8 cellular contexts compared by ENCODE assay signal in the genomic region with DNA sequence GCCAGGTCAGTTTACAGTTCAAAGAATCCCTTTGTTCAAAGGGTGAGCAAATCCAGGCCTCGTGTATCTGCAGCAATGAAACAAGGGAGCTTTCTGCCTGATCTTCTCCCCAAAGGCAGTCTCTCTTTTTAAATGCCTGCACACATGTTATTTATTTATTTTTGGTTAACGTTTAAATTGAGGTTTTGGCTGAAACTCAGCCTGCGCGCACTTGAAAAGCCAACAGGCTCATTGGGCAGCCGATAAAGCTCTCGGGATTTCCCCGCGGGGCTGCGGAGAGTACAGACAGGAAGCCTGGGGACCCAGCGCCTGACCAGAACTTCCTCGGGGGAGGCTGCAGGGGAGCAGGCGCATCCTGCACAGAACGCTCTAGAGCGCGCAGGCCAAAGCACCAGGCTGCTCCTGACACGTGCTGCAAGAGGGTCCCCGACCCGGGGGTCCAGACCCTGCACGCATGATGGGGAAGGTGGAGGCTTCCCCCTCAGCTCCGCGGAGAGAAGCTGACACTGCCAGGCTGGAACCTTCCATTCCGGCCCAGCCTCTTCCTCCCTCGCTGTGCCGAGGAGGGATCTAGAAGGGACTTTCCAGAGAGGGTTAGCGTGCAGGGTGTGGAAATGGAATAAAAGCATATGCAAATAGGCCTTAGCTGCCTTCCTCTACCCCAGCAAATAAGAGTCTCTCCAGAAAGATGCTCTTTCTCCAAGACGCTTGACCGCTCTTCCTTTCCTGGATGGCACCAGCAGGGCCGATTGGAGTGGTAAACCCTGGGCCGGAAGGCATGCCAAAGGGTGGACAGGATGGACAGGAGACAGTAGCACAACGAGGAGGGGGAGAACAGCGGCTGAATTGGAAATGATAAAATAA. TPM values are rescaled to one million over a fixed set of nuclear protein-coding genes. Genes with fewer than 3 reads are reported as not detected.
DNase-seq lines count a peak whose midpoint lies in the region; ATAC-seq and TF ChIP-seq lines count a peak whose summit lies in the region.

No MANE protein-coding gene starts in this region.

- 37 to 38% methylated on average over 29 to 31 of the region's 31 CpGs for WGBS in tibial nerve, 2 donors

- DNase-seq in GM12865 (ENCODE audit: low read depth) (peak; percentile 97), fibroblast of pulmonary artery (ENCODE audit: low read depth) (peak; percentile 84), pons (ENCODE audit: low spot score) (peak; percentile 65), tibial nerve (ENCODE audit: low spot score in 2 of 2) (peak; percentile 32 to 44), HPDE6-E6E7 (ENCODE audit: extremely low spot score) (no peak)
- peak; percentile 85 to 89 for DNase-seq in activated T-cell treated with anti-CD3 and anti-CD28 coated beads, Interleukin-2, amount 50 U/mL, for 72 hours

- TF ChIP-seq EP300 in tibial nerve (IDR thresholded peaks at IDR 0.05): peak in 1 of 2 donors; percentile 16

- H3K36me3 Mint-ChIP-seq in activated T-cell treated with anti-CD3 and anti-CD28 coated beads, Interleukin-2, amount 50 U/mL, for 72 hours (ENCODE audit: insufficient read depth in 2 of 2): peaks cover 10 to 23% of the 10 kb centered on the region in 2 donors

- H3K4me1 ChIP-seq in OCI-LY3 (ENCODE audit: low read length) (peaks cover 62% of the 10 kb centered on the region), tibial nerve (peaks cover 0 to 44% (median 23%) of the 10 kb centered on the region in 4 donors)

- H3K9me3 ChIP-seq in OCI-LY3 (ENCODE audit: insufficient read depth, low read length) (no peaks in the 10 kb centered on the region), tibial nerve (no peaks in the 10 kb centered on the region)

- peaks cover 50% of the 10 kb centered on the region for H3K79me2 ChIP-seq in OCI-LY3 (ENCODE audit: low read length)

- no peak for TF ChIP-seq CTCF in GM12865 (IDR thresholded peaks at IDR 0.05; ENCODE audit: insufficient read depth, low read depth, low read length, missing control alignments)
- no peak for TF ChIP-seq CTCF in OCI-LY3 (IDR thresholded peaks at IDR 0.05; ENCODE audit: low read depth, low read length)
- TF ChIP-seq CTCF in fibroblast of pulmonary artery (IDR thresholded peaks at IDR 0.05; ENCODE audit: low read length, missing control alignments): no peak
- TF ChIP-seq CTCF in tibial nerve (IDR thresholded peaks at IDR 0.05): no peak

- H4K20me1 ChIP-seq in OCI-LY3 (ENCODE audit: insufficient read depth, low read length): peaks cover 27% of the 10 kb centered on the region

- H3K4me2 ChIP-seq in OCI-LY3 (ENCODE audit: low read length): peak overlapping the region; percentile 82

- H3K27ac ChIP-seq in OCI-LY3 (ENCODE audit: low read length): peak overlapping the region; percentile 89
- H3K27ac ChIP-seq in tibial nerve: peak overlapping the region in 3 of 4 donors; percentile 60 to 74 (median 63)

- peaks cover 74% of the 10 kb centered on the region for H3K4me1 Mint-ChIP-seq in activated T-cell treated with anti-CD3 and anti-CD28 coated beads, Interleukin-2, amount 50 U/mL, for 72 hours (ENCODE audit: low read depth)

- H3K27ac Mint-ChIP-seq in activated T-cell treated with anti-CD3 and anti-CD28 coated beads, Interleukin-2, amount 50 U/mL, for 72 hours: peak overlapping the region; percentile 96

- peak overlapping the region; percentile 78 for H3K9ac ChIP-seq in OCI-LY3 (ENCODE audit: low read length)

- no peaks in the 10 kb centered on the region for H3K27me3 Mint-ChIP-seq in activated T-cell treated with anti-CD3 and anti-CD28 coated beads, Interleukin-2, amount 50 U/mL, for 72 hours (ENCODE audit: low read depth)

- peak; percentile 91 for ATAC-seq in HG02588 (IDR thresholded peaks at IDR 0.05; ENCODE audit: unreplicated experiment)
- ATAC-seq in activated T-cell treated with anti-CD3 and anti-CD28 coated beads, Interleukin-2, amount 50 U/mL, for 72 hours (replicated peaks in 1 of 2): peak; percentile 92 to 93

- H3K4me3 ChIP-seq in GM12865 (ENCODE audit: low read depth, low read length) (peak overlapping the region; percentile 97), OCI-LY3 (ENCODE audit: low read length) (peak overlapping the region; percentile 94), fibroblast of pulmonary artery (replicated peaks; ENCODE audit: low read depth, low read length) (peak overlapping the region; percentile 58), tibial nerve (peak overlapping the region in 2 of 4 donors; percentile 40 to 45)

- TF ChIP-seq POLR2A in tibial nerve (IDR thresholded peaks at IDR 0.05): no peak

- no peak overlapping the region for H2AFZ ChIP-seq in OCI-LY3 (ENCODE audit: low read depth, low read length)

- peaks cover 22% of the 10 kb centered on the region for H3K36me3 ChIP-seq in OCI-LY3 (replicated peaks; ENCODE audit: low read depth, low read length)
- H3K36me3 ChIP-seq in tibial nerve: no peaks in the 10 kb centered on the region

- no peaks in the 10 kb centered on the region for H3K27me3 ChIP-seq in OCI-LY3 (ENCODE audit: low read depth, low read length)
- no peaks in the 10 kb centered on the region for H3K27me3 ChIP-seq in tibial nerve

- H3K4me3 Mint-ChIP-seq in activated T-cell treated with anti-CD3 and anti-CD28 coated beads, Interleukin-2, amount 50 U/mL, for 72 hours: peak overlapping the region; percentile 99

- H3K9me3 Mint-ChIP-seq in activated T-cell treated with anti-CD3 and anti-CD28 coated beads, Interleukin-2, amount 50 U/mL, for 72 hours: no peaks in the 10 kb centered on the region

RNA-seq across cellular contexts. Expression of a gene that starts 46.1 kb away (rescaled TPM):
- total RNA-seq in activated T-cell treated with anti-CD3 and anti-CD28 coated beads, Interleukin-2, amount 50 U/mL, for 72 hours: 100 to 1,000 TPM; 112 to 137 TPM
- total RNA-seq in tibial nerve: 10 to 100 TPM in 1 of 4 donors, 1 to 10 TPM in 3; 3.7 to 11.1 (median 6.8) TPM

RNA-seq across cellular contexts. Expression of a gene that starts 48.9 kb away (rescaled TPM):
- total RNA-seq in activated T-cell treated with anti-CD3 and anti-CD28 coated beads, Interleukin-2, amount 50 U/mL, for 72 hours: 10 to 100 TPM; 50.9 to 55.7 TPM
- total RNA-seq in tibial nerve: 10 to 100 TPM; 68.2 to 76.8 (median 71.1) TPM

Comparison
In these comparisons a context has a peak if more than half of its experiments do, and no peak if none do; other contexts are left out.
1. RNA of a gene that starts 46.1 kb away (total RNA-seq): 112 to 137 TPM in activated T-cell treated with anti-CD3 and anti-CD28 coated beads, Interleukin-2, amount 50 U/mL, for 72 hours; 3.7 to 11.1 TPM in tibial nerve; every median in the first group is over 4 times any median in the second.